In genomic region chr17:56213031-56213430, GRCh38 we compare ENCODE assay signal across 1 cellular context.
TF ChIP-seq lines count a peak whose summit lies in the region.

No MANE protein-coding gene starts in this region.

TF ChIP-seq in SK-N-SH, 30 proteins besides CTCF, POLR2A, EP300 and RAD21 (continued from another document):
- TF ChIP-seq TAF1 (IDR thresholded peaks at IDR 0.05; ENCODE audit: borderline replicate concordance, low read depth, low read length) (no peak), FOXM1 (IDR thresholded peaks at IDR 0.05; ENCODE audit: low read depth) (no peak), SIN3A (IDR thresholded peaks at IDR 0.05; ENCODE audit: borderline replicate concordance, low read depth, low read length) (no peak), IRF3 (IDR thresholded peaks at IDR 0.05; ENCODE audit: low read depth, low read length) (no peak), TEAD4 (IDR thresholded peaks at IDR 0.05; ENCODE audit: borderline replicate concordance, insufficient read depth) (no peak), YY1 (IDR thresholded peaks at IDR 0.05; ENCODE audit: low read depth) (no peak), PBX3 (IDR thresholded peaks at IDR 0.05) (no peak), RFX5 (IDR thresholded peaks at IDR 0.05; ENCODE audit: low read length) (no peak), MEF2A (IDR thresholded peaks at IDR 0.05; ENCODE audit: borderline replicate concordance, low read depth) (no peak), POLR2AphosphoS5 (IDR thresholded peaks at IDR 0.05; ENCODE audit: low read depth, low read length) (no peak), SMC3 (IDR thresholded peaks at IDR 0.05; ENCODE audit: low read depth, low read length) (no peak), MXI1 (IDR thresholded peaks at IDR 0.05; ENCODE audit: low read depth, low read length) (no peak), GATA2 (CRISPR knock-in tag; IDR thresholded peaks at IDR 0.05) (no peak)
